Comparison of ENCODE assay signal across 8 cellular contexts in genomic region chrX:18425199-18426003, GRCh38. TPM values are rescaled to one million over a fixed set of nuclear protein-coding genes. Genes with fewer than 3 reads are reported as not detected.
DNase-seq lines count a peak whose midpoint lies in the region; ATAC-seq and TF ChIP-seq lines count a peak whose summit lies in the region.

CDKL5 (plus strand) TSS chrX:18425608; CDS start chrX:18507097, 81,489 bp downstream.

- H3K36me3 ChIP-seq in effector memory CD4-positive, alpha-beta T cell (ENCODE audit: control insufficient read depth, insufficient read depth, low read length): no peaks in the 10 kb centered on the region
- no peaks in the 10 kb centered on the region for H3K36me3 ChIP-seq in lung (ENCODE audit: control insufficient read depth in 2 of 2, insufficient read depth in 2 of 2, low read length in 2 of 2)

- no peak for TF ChIP-seq CTCF in lung (IDR thresholded peaks at IDR 0.05; ENCODE audit: control extremely low read depth, extremely low read depth)

- H3K27me3 ChIP-seq in effector memory CD4-positive, alpha-beta T cell (replicated peaks; ENCODE audit: control insufficient read depth, insufficient read depth, low read length, poor library complexity, severe bottlenecking): no peaks in the 10 kb centered on the region
- H3K27me3 ChIP-seq in lung (ENCODE audit: control insufficient read depth, insufficient read depth): no peaks in the 10 kb centered on the region

- H3K27ac ChIP-seq in effector memory CD4-positive, alpha-beta T cell (ENCODE audit: insufficient read depth, low read length, poor library complexity, severe bottlenecking): peak within 1 kb of the TSS; percentile 82
- H3K27ac ChIP-seq in lung (ENCODE audit: low read depth in 1 of 2, low read length in 1 of 2): peak within 1 kb of the TSS; percentile 81 to 89

- H3K4me1 ChIP-seq in effector memory CD4-positive, alpha-beta T cell (ENCODE audit: control insufficient read depth, insufficient read depth, low read length, poor library complexity, severe bottlenecking): no peaks in the 10 kb centered on the region
- H3K4me1 ChIP-seq in lung (ENCODE audit: control insufficient read depth in 2 of 2, insufficient read depth in 2 of 2, low read length in 2 of 2): no peaks in the 10 kb centered on the region

- 0 to 18% methylated on average over 25 to 79 of the region's 79 CpGs for whole genome bisulfite sequencing in lung, 2 donors

- DNase-seq in CMK (ENCODE audit: low read depth) (peak; percentile 47), HT-29 (ENCODE audit: low spot score) (peak; percentile 95), lung (ENCODE audit: low spot score) (peak; percentile 98)
- DNase-seq in NK-92 treated with Interleukin-12 subunit alpha and Interleukin-12 subunit beta, amount 100 ng/mL, for 24 hours (lab: John Stamatoyannopoulos, UW): peak; percentile 89
- DNase-seq in activated CD8-positive, alpha-beta memory T cell treated with anti-CD3 and anti-CD28 coated beads for 4 hours (ENCODE audit: low read depth in 2 of 2): peak; percentile 88 to 93
- peak; percentile 90 to 94 (median 93) for DNase-seq in effector memory CD4-positive, alpha-beta T cell
- peak; percentile 81 to 92 (median 89) for DNase-seq in stimulated activated CD4-positive, alpha-beta T cell treated with anti-CD3 and anti-CD28 coated beads, TNF-alpha, amount 100 ng/mL, for 1 hour (ENCODE audit: low read depth in 3 of 3, low spot score in 1 of 3)

- peak within 1 kb of the TSS; percentile 75 for H3K4me3 ChIP-seq in effector memory CD4-positive, alpha-beta T cell (ENCODE audit: insufficient read depth, low read depth, low read length, poor library complexity, severe bottlenecking)
- peak within 1 kb of the TSS; percentile 67 for H3K4me3 ChIP-seq in lung

- no peaks in the 10 kb centered on the region for H3K9me3 ChIP-seq in effector memory CD4-positive, alpha-beta T cell (ENCODE audit: control insufficient read depth, low read length)
- H3K9me3 ChIP-seq in lung (ENCODE audit: control insufficient read depth in 2 of 2, insufficient read depth in 1 of 2, low read length in 1 of 2): no peaks in the 10 kb centered on the region

- peak; percentile 94 for ATAC-seq in GM21367 (IDR thresholded peaks at IDR 0.05; ENCODE audit: unreplicated experiment)
- peak; percentile 96 for ATAC-seq in lung (ENCODE audit: insufficient read depth, low FRiP score)

RNA-seq across cellular contexts. Expression of gene CDKL5, which starts in this region (rescaled TPM):
- 1.6 and 3.2 TPM in 2 replicates for total RNA-seq in HT-29 (2014; rRNA removed; shearing (Covaris generic))
- 10 to 100 TPM; 29.2 to 37.3 TPM for total RNA-seq in lung
- 1 to 10 TPM; 3.2 to 3.4 TPM for polyA plus RNA-seq in lung

Comparison
In these comparisons a context has a peak if more than half of its experiments do, and no peak if none do; other contexts are left out.
1. Peak in every context shown above with its lines: DNase-seq, ATAC-seq, H3K4me3 ChIP-seq and H3K27ac ChIP-seq.
2. DNase-seq: peak in every context shown above with its lines; median percentile 98 in lung; 95 in HT-29; 93 in effector memory CD4-positive, alpha-beta T cell; 90 in activated CD8-positive, alpha-beta memory T cell treated with anti-CD3 and anti-CD28 coated beads for 4 hours; 89 in NK-92 treated with Interleukin-12 subunit alpha and Interleukin-12 subunit beta, amount 100 ng/mL, for 24 hours; 89 in stimulated activated CD4-positive, alpha-beta T cell treated with anti-CD3 and anti-CD28 coated beads, TNF-alpha, amount 100 ng/mL, for 1 hour; 47 in CMK.